ENCODE assay signal across 1 cellular context in genomic region chr17:215563-216478, GRCh38.
TF ChIP-seq lines count a peak whose summit lies in the region.

No MANE protein-coding gene starts in this region.

TF ChIP-seq in GM23338, 12 proteins besides CTCF, POLR2A, EP300 and RAD21:
- TF ChIP-seq ETS1 (IDR thresholded peaks at IDR 0.05), result 0 out of 2 replicates have a peak, but pooled peaks have one; percentile 29
- TF ChIP-seq POLR2AphosphoS5 (IDR thresholded peaks at IDR 0.05; ENCODE audit: low read depth), result peak; percentile 70
